In genomic region chr11:13082588-13082987, GRCh38 we compare ENCODE assay signal across 35 cellular contexts.
"Had no signal": no experiment of that assay in that cellular context is flagged by ENCODE, and none has a peak within 500 bp of the region (broad histone marks: within the 10 kb centered on the region; RNA-seq: fewer than 3 reads in every experiment).

No MANE protein-coding gene starts in this region.

- H3K4me2 ChIP-seq: KMS-11 had no signal

- DNase-seq: Karpas-422, Kasumi-1, KBM-7, KG1, MG63, MM.1S, MV-4-11, NCI-H1048, NCI-H1092, NCI-H1092 treated with DMSO at 0.1 percent for 48 hours, NCI-H1105, NCI-H1105 treated with DMSO at 0.1 percent for 48 hours, NCI-H1417, NCI-H1417 treated with DMSO at 0.1 percent for 48 hours, NCI-H1436, NCI-H1436 treated with DMSO at 0.1 percent for 48 hours, NCI-H146, NCI-H1694, NCI-H1694 treated with DMSO at 0.1 percent for 48 hours, NCI-H187, NCI-H187 treated with DMSO at 0.1 percent for 48 hours, NCI-H1930, NCI-H2029, NCI-H2029 treated with DMSO at 0.1 percent for 48 hours, NCI-H2081, NCI-H2081 treated with DMSO at 0.1 percent for 48 hours, NCI-H2107, NCI-H2171, NCI-H2171 treated with DMSO at 0.1 percent for 48 hours, NCI-H2227 treated with DMSO at 0.1 percent for 48 hours, NCI-H226, NCI-H345, NCI-H446, NCI-H446 treated with DMSO at 0.1 percent for 48 hours had no signal

- H3K9me3 ChIP-seq: MG63 had no signal

- H3K36me3 ChIP-seq: MG63 had no signal

- H3K4me3 ChIP-seq: MG63 had no signal

- H3K9ac ChIP-seq: KMS-11 had no signal

- H3K27ac ChIP-seq: KMS-11 had no signal
